In genomic region chr6:150529631-150530030, GRCh38 we compare ENCODE assay signal across 6 cellular contexts.
DNase-seq lines count a peak whose midpoint lies in the region; ATAC-seq and TF ChIP-seq lines count a peak whose summit lies in the region.
"Not testable (repeated sequence)": the region's sequence is repeated elsewhere in the genome, so short reads cannot be mapped to it uniquely, and the experiment has no call there.

No MANE protein-coding gene starts in this region.

- H3K79me2 ChIP-seq in GM23338 (replicated peaks; ENCODE audit: insufficient read depth); PC-9 (ENCODE audit: low read depth); hepatocyte; trophoblast cell (ENCODE audit: control insufficient read depth, insufficient read depth, low read length, poor library complexity): not testable (repeated sequence)

- H3K4me3 ChIP-seq in GM23338; PC-9; hepatocyte; trophoblast cell (ENCODE audit: low read depth, low read length); vagina: not testable (repeated sequence)

- H2BK120ac ChIP-seq in trophoblast cell (ENCODE audit: insufficient read depth, low read length, poor library complexity): peak overlapping the region; percentile 64

- H3K4me1 Mint-ChIP-seq in GM23338: peaks cover 26% of the 10 kb centered on the region
- H3K4me1 Mint-ChIP-seq in mesothelial cell of epicardium: peaks cover 52% of the 10 kb centered on the region

- not testable (repeated sequence) for H4K12ac ChIP-seq in trophoblast cell (ENCODE audit: low read depth, low read length)

- H3K27ac Mint-ChIP-seq in GM23338: not testable (repeated sequence)
- peak overlapping the region; percentile 95 for H3K27ac Mint-ChIP-seq in mesothelial cell of epicardium

- not testable (repeated sequence) for BruUV-seq in PC-9 (replicated peaks; lab: Mats Ljungman, UMichigan)

- not testable (repeated sequence) for H3K4me3 Mint-ChIP-seq in GM23338, mesothelial cell of epicardium

- not testable (repeated sequence) for H3K4ac ChIP-seq in trophoblast cell (ENCODE audit: low read depth, low read length)

- H3K4me1 ChIP-seq in GM23338 (ENCODE audit: insufficient read depth); hepatocyte (ENCODE audit: insufficient read depth); trophoblast cell (ENCODE audit: control insufficient read depth in 1 of 2, insufficient read depth in 2 of 2, low read length in 2 of 2): not testable (repeated sequence)
- H3K4me1 ChIP-seq in PC-9 (replicated peaks; ENCODE audit: insufficient read depth) (peaks cover 16% of the 10 kb centered on the region), vagina (peaks cover 20% of the 10 kb centered on the region)

- not testable (repeated sequence) for H3K9me3 Mint-ChIP-seq in GM23338, mesothelial cell of epicardium

- H3K27me3 ChIP-seq in GM23338 (ENCODE audit: insufficient read depth); PC-9 (ENCODE audit: insufficient read depth, low read depth); hepatocyte; trophoblast cell (ENCODE audit: insufficient read depth, low read length); vagina: not testable (repeated sequence)

- H4K91ac ChIP-seq in trophoblast cell (ENCODE audit: low read depth, low read length): peak overlapping the region; percentile 70

- not testable (repeated sequence) for H3F3A ChIP-seq in GM23338 (replicated peaks; ENCODE audit: low read depth); PC-9 (ENCODE audit: insufficient read depth, low read depth)

- CTCF ChIA-PET in PC-9 (lab: Charles Lee): not testable (repeated sequence)

- ATAC-seq in GM23338: not testable (repeated sequence)

- H2BK12ac ChIP-seq in trophoblast cell (ENCODE audit: low read length): peak overlapping the region; percentile 79

- not testable (repeated sequence) for H3K36me3 ChIP-seq in GM23338 (ENCODE audit: insufficient read depth); PC-9 (ENCODE audit: low read depth); hepatocyte (replicated peaks; ENCODE audit: insufficient read depth, low read depth); trophoblast cell (ENCODE audit: control insufficient read depth in 1 of 2, insufficient read depth in 2 of 2, low read length in 2 of 2); vagina

- not testable (repeated sequence) for H3K14ac ChIP-seq in trophoblast cell (ENCODE audit: low read length)

- peak overlapping the region; percentile 35 for H4K8ac ChIP-seq in trophoblast cell (ENCODE audit: low read depth, low read length)

- 84% methylated on average over 5 of the region's 5 CpGs for WGBS in hepatocyte (ENCODE audit: low lambda C conversion rate, missing lambda C conversion rate)
- no CpG with 5 or more reads among the region's 5 CpGs for WGBS in trophoblast cell (ENCODE audit: extremely low coverage, insufficient coverage, insufficient read length)

- not testable (repeated sequence) for H3K27me3 Mint-ChIP-seq in GM23338 (ENCODE audit: insufficient read depth, low read depth, poor library complexity); mesothelial cell of epicardium (ENCODE audit: low read depth)

- TF ChIP-seq POLR2A in vagina (IDR thresholded peaks at IDR 0.05): not testable (repeated sequence)

- TF ChIP-seq CTCF in GM23338 (conservative IDR thresholded peaks at IDR 0.05; ENCODE audit: low read depth in 2 of 2); PC-9 (conservative IDR thresholded peaks at IDR 0.05); hepatocyte (IDR thresholded peaks at IDR 0.05; ENCODE audit: poor library complexity); mesothelial cell of epicardium (IDR thresholded peaks at IDR 0.05; ENCODE audit: unreplicated experiment); vagina (IDR thresholded peaks at IDR 0.05): not testable (repeated sequence)

- H3K36me3 Mint-ChIP-seq in GM23338 (ENCODE audit: low read depth); mesothelial cell of epicardium: not testable (repeated sequence)

- not testable (repeated sequence) for H2AK5ac ChIP-seq in trophoblast cell (ENCODE audit: low read length)

- intact Hi-C loops in PC-9 (cut with micrococcal nuclease; ENCODE audit: unreplicated experiment); vagina (cut with DNase I): not testable (repeated sequence)

- not testable (repeated sequence) for H3K4me2 ChIP-seq in GM23338; hepatocyte; trophoblast cell (ENCODE audit: low read length)
- H3K4me2 ChIP-seq in PC-9: peak overlapping the region; percentile 43

- not testable (repeated sequence) for H3K9me3 ChIP-seq in PC-9 (ENCODE audit: insufficient read depth, low read depth); hepatocyte (ENCODE audit: low read depth); trophoblast cell (ENCODE audit: insufficient read depth, low read depth, low read length); vagina

- not testable (repeated sequence) for H3K27ac ChIP-seq in GM23338 (ENCODE audit: low read depth); PC-9
- H3K27ac ChIP-seq in hepatocyte: peak overlapping the region; percentile 13
- peak overlapping the region; percentile 72 for H3K27ac ChIP-seq in trophoblast cell (ENCODE audit: low read depth, low read length)
- H3K27ac ChIP-seq in vagina: peak overlapping the region; percentile 37

- H3K79me1 ChIP-seq in trophoblast cell (ENCODE audit: low read length): not testable (repeated sequence)

- 0 out of 2 replicates have a peak overlapping the region, but pooled peaks have one; percentile 82 for H2AFZ ChIP-seq in GM23338
- not testable (repeated sequence) for H2AFZ ChIP-seq in PC-9; hepatocyte; trophoblast cell (ENCODE audit: insufficient read depth, low read length, poor library complexity)

- H2BK5ac ChIP-seq in trophoblast cell (ENCODE audit: low read depth, low read length, poor library complexity): peak overlapping the region; percentile 83

- POLR2A ChIA-PET in PC-9 (lab: Charles Lee; ENCODE audit: unreplicated experiment): interaction anchor here (0.7 kb wide), 1 partner anchor 223 kb away, joined by 3 read pairs; no protein-coding TSS in a partner anchor

- peaks cover 15% of the 10 kb centered on the region for H3K9me2 ChIP-seq in GM23338 (ENCODE audit: insufficient read depth)
- H3K9me2 ChIP-seq in PC-9 (ENCODE audit: insufficient read depth); hepatocyte (replicated peaks; ENCODE audit: insufficient read depth): not testable (repeated sequence)

- H3K23ac ChIP-seq in trophoblast cell (ENCODE audit: low read length): not testable (repeated sequence)

- not testable (repeated sequence) for H3K9ac ChIP-seq in trophoblast cell (ENCODE audit: low read length)

- DNase-seq in GM23338 (ENCODE audit: low spot score); hepatocyte (ENCODE audit: low spot score); mesothelial cell of epicardium (ENCODE audit: low spot score in 2 of 2, unreplicated experiment in 2 of 2); vagina (ENCODE audit: extremely low spot score in 2 of 2): not testable (repeated sequence)
- DNase-seq in PC-9 (peak in 1 of 2 experiments; percentile 78), trophoblast cell (peak in 1 of 2 donors; percentile 64)

- H3K18ac ChIP-seq in trophoblast cell (ENCODE audit: low read length): not testable (repeated sequence)

- not testable (repeated sequence) for H4K20me1 ChIP-seq in GM23338 (replicated peaks; ENCODE audit: insufficient read depth); PC-9 (ENCODE audit: insufficient read depth); hepatocyte (ENCODE audit: insufficient read depth, poor library complexity, severe bottlenecking)
